Comparison of ENCODE assay signal across 1 cellular context in the genomic region with DNA sequence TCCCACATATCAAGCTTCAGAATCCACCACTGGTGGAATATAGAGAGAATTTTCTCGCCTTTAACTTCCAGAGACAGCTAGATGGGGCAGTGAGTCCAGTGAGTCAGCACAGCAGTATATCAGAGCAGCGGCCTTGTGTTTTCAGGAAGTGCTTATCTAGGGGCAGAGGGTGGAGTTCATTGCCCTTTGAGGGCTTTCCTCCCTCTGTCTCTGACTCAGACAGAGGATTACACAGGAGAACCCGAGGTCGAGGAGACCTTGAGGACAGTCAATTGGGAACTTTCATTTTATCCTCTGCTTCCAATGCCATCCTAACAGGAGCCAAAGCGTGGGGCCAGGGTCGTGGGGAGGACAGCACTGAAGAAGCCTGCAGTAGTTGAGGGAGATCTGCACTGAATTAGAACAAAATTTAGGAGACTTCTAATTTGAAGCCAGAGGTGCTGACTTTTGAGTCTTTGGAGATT.
TF ChIP-seq lines count a peak whose summit lies in the region.

No MANE protein-coding gene starts in this region.

TF ChIP-seq in GM12878, 131 proteins besides CTCF, POLR2A, EP300 and RAD21 (continued from another document):
- TF ChIP-seq, protein P1, sequence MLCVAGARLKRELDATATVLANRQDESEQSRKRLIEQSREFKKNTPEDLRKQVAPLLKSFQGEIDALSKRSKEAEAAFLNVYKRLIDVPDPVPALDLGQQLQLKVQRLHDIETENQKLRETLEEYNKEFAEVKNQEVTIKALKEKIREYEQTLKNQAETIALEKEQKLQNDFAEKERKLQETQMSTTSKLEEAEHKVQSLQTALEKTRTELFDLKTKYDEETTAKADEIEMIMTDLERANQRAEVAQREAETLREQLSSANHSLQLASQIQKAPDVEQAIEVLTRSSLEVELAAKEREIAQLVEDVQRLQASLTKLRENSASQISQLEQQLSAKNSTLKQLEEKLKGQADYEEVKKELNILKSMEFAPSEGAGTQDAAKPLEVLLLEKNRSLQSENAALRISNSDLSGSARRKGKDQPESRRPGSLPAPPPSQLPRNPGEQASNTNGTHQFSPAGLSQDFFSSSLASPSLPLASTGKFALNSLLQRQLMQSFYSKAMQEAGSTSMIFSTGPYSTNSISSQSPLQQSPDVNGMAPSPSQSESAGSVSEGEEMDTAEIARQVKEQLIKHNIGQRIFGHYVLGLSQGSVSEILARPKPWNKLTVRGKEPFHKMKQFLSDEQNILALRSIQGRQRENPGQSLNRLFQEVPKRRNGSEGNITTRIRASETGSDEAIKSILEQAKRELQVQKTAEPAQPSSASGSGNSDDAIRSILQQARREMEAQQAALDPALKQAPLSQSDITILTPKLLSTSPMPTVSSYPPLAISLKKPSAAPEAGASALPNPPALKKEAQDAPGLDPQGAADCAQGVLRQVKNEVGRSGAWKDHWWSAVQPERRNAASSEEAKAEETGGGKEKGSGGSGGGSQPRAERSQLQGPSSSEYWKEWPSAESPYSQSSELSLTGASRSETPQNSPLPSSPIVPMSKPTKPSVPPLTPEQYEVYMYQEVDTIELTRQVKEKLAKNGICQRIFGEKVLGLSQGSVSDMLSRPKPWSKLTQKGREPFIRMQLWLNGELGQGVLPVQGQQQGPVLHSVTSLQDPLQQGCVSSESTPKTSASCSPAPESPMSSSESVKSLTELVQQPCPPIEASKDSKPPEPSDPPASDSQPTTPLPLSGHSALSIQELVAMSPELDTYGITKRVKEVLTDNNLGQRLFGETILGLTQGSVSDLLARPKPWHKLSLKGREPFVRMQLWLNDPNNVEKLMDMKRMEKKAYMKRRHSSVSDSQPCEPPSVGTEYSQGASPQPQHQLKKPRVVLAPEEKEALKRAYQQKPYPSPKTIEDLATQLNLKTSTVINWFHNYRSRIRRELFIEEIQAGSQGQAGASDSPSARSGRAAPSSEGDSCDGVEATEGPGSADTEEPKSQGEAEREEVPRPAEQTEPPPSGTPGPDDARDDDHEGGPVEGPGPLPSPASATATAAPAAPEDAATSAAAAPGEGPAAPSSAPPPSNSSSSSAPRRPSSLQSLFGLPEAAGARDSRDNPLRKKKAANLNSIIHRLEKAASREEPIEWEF (IDR thresholded peaks at IDR 0.05; ENCODE audit: insufficient replicate concordance, low read depth, low read length), result no peak
- TF ChIP-seq CBX5 (IDR thresholded peaks at IDR 0.05; ENCODE audit: low read depth), result no peak
- TF ChIP-seq HDAC2 (IDR thresholded peaks at IDR 0.05), result no peak
- TF ChIP-seq, protein P2, sequence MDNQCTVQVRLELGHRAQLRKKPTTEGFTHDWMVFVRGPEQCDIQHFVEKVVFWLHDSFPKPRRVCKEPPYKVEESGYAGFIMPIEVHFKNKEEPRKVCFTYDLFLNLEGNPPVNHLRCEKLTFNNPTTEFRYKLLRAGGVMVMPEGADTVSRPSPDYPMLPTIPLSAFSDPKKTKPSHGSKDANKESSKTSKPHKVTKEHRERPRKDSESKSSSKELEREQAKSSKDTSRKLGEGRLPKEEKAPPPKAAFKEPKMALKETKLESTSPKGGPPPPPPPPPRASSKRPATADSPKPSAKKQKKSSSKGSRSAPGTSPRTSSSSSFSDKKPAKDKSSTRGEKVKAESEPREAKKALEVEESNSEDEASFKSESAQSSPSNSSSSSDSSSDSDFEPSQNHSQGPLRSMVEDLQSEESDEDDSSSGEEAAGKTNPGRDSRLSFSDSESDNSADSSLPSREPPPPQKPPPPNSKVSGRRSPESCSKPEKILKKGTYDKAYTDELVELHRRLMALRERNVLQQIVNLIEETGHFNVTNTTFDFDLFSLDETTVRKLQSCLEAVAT (IDR thresholded peaks at IDR 0.05), result no peak
- no peak for TF ChIP-seq ESRRA (IDR thresholded peaks at IDR 0.05; ENCODE audit: low read length)
- no peak for TF ChIP-seq ZNF384 (IDR thresholded peaks at IDR 0.05; ENCODE audit: borderline replicate concordance, low read depth, low read length)
- peak; percentile 83 for TF ChIP-seq NR2C1 (IDR thresholded peaks at IDR 0.05)
- TF ChIP-seq, protein P3, sequence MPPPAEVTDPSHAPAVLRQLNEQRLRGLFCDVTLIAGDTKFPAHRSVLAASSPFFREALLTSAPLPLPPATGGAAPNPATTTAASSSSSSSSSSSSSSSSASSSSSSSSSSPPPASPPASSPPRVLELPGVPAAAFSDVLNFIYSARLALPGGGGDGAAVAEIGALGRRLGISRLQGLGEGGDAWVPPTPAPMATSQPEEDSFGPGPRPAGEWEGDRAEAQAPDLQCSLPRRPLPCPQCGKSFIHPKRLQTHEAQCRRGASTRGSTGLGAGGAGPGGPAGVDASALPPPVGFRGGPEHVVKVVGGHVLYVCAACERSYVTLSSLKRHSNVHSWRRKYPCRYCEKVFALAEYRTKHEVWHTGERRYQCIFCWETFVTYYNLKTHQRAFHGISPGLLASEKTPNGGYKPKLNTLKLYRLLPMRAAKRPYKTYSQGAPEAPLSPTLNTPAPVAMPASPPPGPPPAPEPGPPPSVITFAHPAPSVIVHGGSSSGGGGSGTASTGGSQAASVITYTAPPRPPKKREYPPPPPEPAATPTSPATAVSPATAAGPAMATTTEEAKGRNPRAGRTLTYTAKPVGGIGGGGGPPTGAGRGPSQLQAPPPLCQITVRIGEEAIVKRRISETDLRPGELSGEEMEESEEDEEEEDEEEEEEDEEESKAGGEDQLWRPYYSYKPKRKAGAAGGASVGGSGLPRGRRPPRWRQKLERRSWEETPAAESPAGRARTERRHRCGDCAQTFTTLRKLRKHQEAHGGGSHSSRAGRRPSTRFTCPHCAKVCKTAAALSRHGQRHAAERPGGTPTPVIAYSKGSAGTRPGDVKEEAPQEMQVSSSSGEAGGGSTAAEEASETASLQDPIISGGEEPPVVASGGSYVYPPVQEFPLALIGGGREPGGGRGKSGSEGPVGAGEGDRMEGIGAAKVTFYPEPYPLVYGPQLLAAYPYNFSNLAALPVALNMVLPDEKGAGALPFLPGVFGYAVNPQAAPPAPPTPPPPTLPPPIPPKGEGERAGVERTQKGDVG (CRISPR knock-in tag; IDR thresholded peaks at IDR 0.05), result no peak
- TF ChIP-seq FOXM1 (IDR thresholded peaks at IDR 0.05; ENCODE audit: low read depth, low read length), result no peak
- TF ChIP-seq, protein P4, sequence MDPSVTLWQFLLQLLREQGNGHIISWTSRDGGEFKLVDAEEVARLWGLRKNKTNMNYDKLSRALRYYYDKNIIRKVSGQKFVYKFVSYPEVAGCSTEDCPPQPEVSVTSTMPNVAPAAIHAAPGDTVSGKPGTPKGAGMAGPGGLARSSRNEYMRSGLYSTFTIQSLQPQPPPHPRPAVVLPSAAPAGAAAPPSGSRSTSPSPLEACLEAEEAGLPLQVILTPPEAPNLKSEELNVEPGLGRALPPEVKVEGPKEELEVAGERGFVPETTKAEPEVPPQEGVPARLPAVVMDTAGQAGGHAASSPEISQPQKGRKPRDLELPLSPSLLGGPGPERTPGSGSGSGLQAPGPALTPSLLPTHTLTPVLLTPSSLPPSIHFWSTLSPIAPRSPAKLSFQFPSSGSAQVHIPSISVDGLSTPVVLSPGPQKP (IDR thresholded peaks at IDR 0.05; ENCODE audit: low read depth, low read length), result no peak
- TF ChIP-seq, protein P5, sequence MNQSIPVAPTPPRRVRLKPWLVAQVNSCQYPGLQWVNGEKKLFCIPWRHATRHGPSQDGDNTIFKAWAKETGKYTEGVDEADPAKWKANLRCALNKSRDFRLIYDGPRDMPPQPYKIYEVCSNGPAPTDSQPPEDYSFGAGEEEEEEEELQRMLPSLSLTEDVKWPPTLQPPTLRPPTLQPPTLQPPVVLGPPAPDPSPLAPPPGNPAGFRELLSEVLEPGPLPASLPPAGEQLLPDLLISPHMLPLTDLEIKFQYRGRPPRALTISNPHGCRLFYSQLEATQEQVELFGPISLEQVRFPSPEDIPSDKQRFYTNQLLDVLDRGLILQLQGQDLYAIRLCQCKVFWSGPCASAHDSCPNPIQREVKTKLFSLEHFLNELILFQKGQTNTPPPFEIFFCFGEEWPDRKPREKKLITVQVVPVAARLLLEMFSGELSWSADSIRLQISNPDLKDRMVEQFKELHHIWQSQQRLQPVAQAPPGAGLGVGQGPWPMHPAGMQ (IDR thresholded peaks at IDR 0.05; ENCODE audit: borderline replicate concordance), result no peak
